23 cellular contexts compared by ENCODE assay signal in genomic region chr1:231855966-231856365, GRCh38.
"Had no signal": no experiment of that assay in that cellular context is flagged by ENCODE, and none has a peak within 500 bp of the region (broad histone marks: within the 10 kb centered on the region; RNA-seq: fewer than 3 reads in every experiment).

No MANE protein-coding gene starts in this region.

- DNase-seq: activated B cell treated with CpG ODN at 0.5 μM for 24 hours; activated CD4-positive, alpha-beta T cell treated with anti-CD3 and anti-CD28 coated beads for 36 hours; activated CD4-positive, alpha-beta T cell treated with anti-CD3 and anti-CD28 coated beads, Interleukin-2, amount 50 U/mL, for 48 hours; activated CD8-positive, alpha-beta memory T cell treated with anti-CD3 and anti-CD28 coated beads, Interleukin-2, amount 50 U/mL, for 48 hours; activated naive CD4-positive, alpha-beta T cell treated with Interleukin-2 at 50 U/mL for 16 hours; activated naive CD8-positive, alpha-beta T cell treated with anti-CD3 and anti-CD28 coated beads, Interleukin-2, amount 10 ng/mL, durations not matched to agents 7 days and 5 days; activated T-cell treated with anti-CD3 and anti-CD28 coated beads, Interleukin-2, amount 50 U/mL, for 4 hours; amniotic stem cell; kidney; lower lobe of right lung; mesendoderm; mucosa of descending colon; posterior cingulate gyrus; right lobe of liver; small intestine; stimulated activated CD4-positive, alpha-beta T cell treated with anti-CD3 and anti-CD28 coated beads, Interleukin-2, amount 100 ng/mL, for 24 hours; stomach had no signal

- H3K36me3 Mint-ChIP-seq: activated naive CD8-positive, alpha-beta T cell treated with anti-CD3 and anti-CD28 coated beads, Interleukin-2, amount 10 ng/mL, durations not matched to agents 7 days and 5 days; stimulated activated effector memory CD8-positive, alpha-beta T cell treated with anti-CD3 and anti-CD28 coated beads, Interleukin-12 subunit alpha, Interleukin-12 subunit beta, amount 100 ng/mL, for 72 hours had no signal

- H3K27ac ChIP-seq: coronary artery, epithelial cell of prostate, lower lobe of right lung, right lobe of liver, stomach, suprapubic skin, tibial nerve had no signal

- H3K27me3 ChIP-seq: right lobe of liver, stomach, suprapubic skin, tibial nerve had no signal

- H3K36me3 ChIP-seq: lower lobe of right lung, right lobe of liver, stomach, suprapubic skin, tibial nerve had no signal

- H3K4me1 ChIP-seq: right lobe of liver, stomach, suprapubic skin had no signal

- H3K27me3 Mint-ChIP-seq: activated B cell treated with CpG ODN at 0.5 μM for 24 hours; activated CD4-positive, alpha-beta T cell treated with anti-CD3 and anti-CD28 coated beads for 36 hours; activated naive CD8-positive, alpha-beta T cell treated with anti-CD3 and anti-CD28 coated beads, Interleukin-2, amount 10 ng/mL, durations not matched to agents 7 days and 5 days had no signal

- H3K4me3 Mint-ChIP-seq: activated B cell treated with CpG ODN at 0.5 μM for 24 hours; activated CD4-positive, alpha-beta T cell treated with anti-CD3 and anti-CD28 coated beads for 36 hours; activated naive CD8-positive, alpha-beta T cell treated with anti-CD3 and anti-CD28 coated beads, Interleukin-2, amount 10 ng/mL, durations not matched to agents 7 days and 5 days; activated T-cell treated with anti-CD3 and anti-CD28 coated beads, Interleukin-2, amount 50 U/mL, for 4 hours; stimulated activated effector memory CD8-positive, alpha-beta T cell treated with anti-CD3 and anti-CD28 coated beads, Interleukin-12 subunit alpha, Interleukin-12 subunit beta, amount 100 ng/mL, for 72 hours had no signal

- H3K9me3 ChIP-seq: lower lobe of right lung, mucosa of descending colon, right lobe of liver, stomach, suprapubic skin, tibial nerve had no signal

- ATAC-seq: activated CD4-positive, alpha-beta T cell treated with anti-CD3 and anti-CD28 coated beads for 36 hours; activated T-cell treated with anti-CD3 and anti-CD28 coated beads, Interleukin-2, amount 50 U/mL, for 4 hours; left lobe of liver; mucosa of descending colon; right lobe of liver; stimulated activated effector memory CD8-positive, alpha-beta T cell treated with anti-CD3 and anti-CD28 coated beads, Interleukin-12 subunit alpha, Interleukin-12 subunit beta, amount 100 ng/mL, for 72 hours had no signal

- H3K27ac Mint-ChIP-seq: activated B cell treated with CpG ODN at 0.5 μM for 24 hours; activated CD4-positive, alpha-beta T cell treated with anti-CD3 and anti-CD28 coated beads for 36 hours; activated naive CD8-positive, alpha-beta T cell treated with anti-CD3 and anti-CD28 coated beads, Interleukin-2, amount 10 ng/mL, durations not matched to agents 7 days and 5 days; stimulated activated effector memory CD8-positive, alpha-beta T cell treated with anti-CD3 and anti-CD28 coated beads, Interleukin-12 subunit alpha, Interleukin-12 subunit beta, amount 100 ng/mL, for 72 hours had no signal

- H3K4me3 ChIP-seq: coronary artery, lower lobe of right lung, mucosa of descending colon, right lobe of liver, stomach, suprapubic skin, tibial nerve had no signal
